1 cellular context compared by ENCODE assay signal in genomic region chr18:58144671-58145285, GRCh38.
TF ChIP-seq lines count a peak whose summit lies in the region.

No MANE protein-coding gene starts in this region.

TF ChIP-seq in H1, 55 proteins besides CTCF, POLR2A, EP300 and RAD21:
- no peak for TF ChIP-seq MAFK (IDR thresholded peaks at IDR 0.05; ENCODE audit: low read depth, low read length)
- TF ChIP-seq RXRA (IDR thresholded peaks at IDR 0.05; ENCODE audit: insufficient read depth, low read depth, low read length), result no peak
- no peak for TF ChIP-seq CBX8 (IDR thresholded peaks at IDR 0.05; ENCODE audit: borderline replicate concordance, low read depth, low read length)
- no peak for TF ChIP-seq CTBP2 (IDR thresholded peaks at IDR 0.05; ENCODE audit: borderline replicate concordance, insufficient read depth, insufficient read length, low read length)
- TF ChIP-seq BRCA1 (IDR thresholded peaks at IDR 0.05; ENCODE audit: low read depth, low read length), result no peak
- no peak for TF ChIP-seq RNF2 (IDR thresholded peaks at IDR 0.05; ENCODE audit: borderline replicate concordance, low read depth, low read length, missing control alignments, poor library complexity, severe bottlenecking)
- no peak for TF ChIP-seq SP1 (IDR thresholded peaks at IDR 0.05; ENCODE audit: low read depth, low read length)
- TF ChIP-seq ASH2L (IDR thresholded peaks at IDR 0.05; ENCODE audit: low read length), result no peak
TF ChIP-seq in H1: peak in this region for 0.
